ENCODE assay signal across 32 cellular contexts in the genomic region with DNA sequence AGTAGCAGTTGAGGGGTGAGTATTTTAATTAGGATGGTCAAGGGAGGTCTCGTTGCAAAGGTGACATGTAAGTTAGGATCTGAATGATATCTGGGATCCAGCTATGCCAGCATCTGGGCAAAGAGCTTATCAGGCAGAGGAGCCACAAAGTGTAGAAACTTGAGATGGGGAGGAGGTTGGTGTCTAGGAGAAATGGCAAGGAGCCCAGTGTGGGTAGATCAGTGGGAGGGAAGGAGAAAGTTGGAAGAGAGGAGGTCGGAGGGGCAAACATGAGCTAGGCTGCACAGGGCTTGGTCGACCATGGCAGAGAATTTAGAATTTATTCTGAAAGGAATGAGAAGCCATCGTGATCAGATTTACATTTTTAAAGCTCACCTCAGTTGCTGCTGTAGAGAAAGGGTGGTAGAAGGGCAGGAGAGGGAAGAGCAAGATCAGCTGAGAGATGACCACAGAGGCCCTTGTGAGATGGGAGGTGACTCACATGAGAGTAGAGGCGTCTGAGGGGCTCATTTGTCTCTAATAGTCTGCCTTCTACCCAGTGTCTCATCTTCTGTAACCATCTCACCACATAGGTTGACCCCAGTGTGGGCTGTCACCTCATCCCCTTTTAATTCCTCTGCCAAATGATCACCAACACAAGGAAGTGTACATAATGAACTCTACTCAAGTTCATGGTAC.
DNase-seq lines count a peak whose midpoint lies in the region; ATAC-seq, FAIRE-seq and TF ChIP-seq lines count a peak whose summit lies in the region.
"Had no signal": no experiment of that assay in that cellular context is flagged by ENCODE, and none has a peak within 500 bp of the region (broad histone marks: within the 10 kb centered on the region; RNA-seq: fewer than 3 reads in every experiment).

No MANE protein-coding gene starts in this region.

- DNase-seq in NCI-H2171 treated with DMSO at 0.1 percent for 48 hours (lab: John Stamatoyannopoulos, UW) (peak; percentile 32), NCI-H2171 (lab: John Stamatoyannopoulos, UW) (no peak), RCC 7860 (ENCODE audit: low spot score) (peak; percentile 66), iris pigment epithelial cell (ENCODE audit: low read depth) (peak; percentile 39), globus pallidus (ENCODE audit: low spot score) (no peak), stomach (no peak), SJCRH30 (no peak)
- DNase-seq: 8988T; activated CD4-positive, alpha-beta memory T cell treated with anti-CD3 and anti-CD28 coated beads for 36 hours; activated CD8-positive, alpha-beta memory T cell treated with anti-CD3 and anti-CD28 coated beads, Interleukin-2, amount 50 U/mL, for 4 hours; activated naive CD4-positive, alpha-beta T cell treated with anti-CD3 and anti-CD28 coated beads, Interleukin-2, amount 50 U/mL, for 16 hours; amygdala; CD4-positive, alpha-beta memory T cell; effector CD8-positive, alpha-beta T cell; GDM1; H7; Karpas-422; left colon; NCI-H1048; NCI-H1694 treated with DMSO at 0.1 percent for 48 hours; NCI-H526; SIG-M5; sigmoid colon; stimulated activated CD4-positive, alpha-beta T cell treated with anti-CD3 and anti-CD28 coated beads, Interleukin-15, amount 100 ng/mL, for 24 hours; stimulated activated naive B cell treated with anti-CD40 and anti-IgM and Interleukin-4, amounts not matched to agents 10 μg/mL and 1 μg/mL and 100 μg/mL, for 72 hours; T-cell had no signal

- 84 to 91% (median 88%) methylated on average over 5 of the region's 5 CpGs for WGBS in stomach, 5 donors

- intact Hi-C loops in stomach (cut with DNase I; ENCODE audit: low total_unique reads): no loop called here

- FAIRE-seq in RCC 7860 (lab: Jason Lieb, UNC): peak; percentile 65
- FAIRE-seq: colon, GM19239 had no signal

- TF ChIP-seq POLR2A in stomach (IDR thresholded peaks at IDR 0.05): no peak

- H3K27me3 ChIP-seq in stomach (no peaks in the 10 kb centered on the region), SJCRH30 (peaks cover 5% of the 10 kb centered on the region)
- H3K27me3 ChIP-seq: breast epithelium, sigmoid colon had no signal

- H3K4me1 ChIP-seq in stomach (peaks cover 0 to 4% (median 0%) of the 10 kb centered on the region in 4 donors), SJCRH30 (no peaks in the 10 kb centered on the region)
- H3K4me1 ChIP-seq: breast epithelium, prostate gland, sigmoid colon had no signal

- H3K4me3 ChIP-seq in stomach (no peak overlapping the region), SJCRH30 (no peak overlapping the region)
- H3K4me3 ChIP-seq: breast epithelium, prostate gland, sigmoid colon had no signal

- no peak for TF ChIP-seq EP300 in stomach (IDR thresholded peaks at IDR 0.05)

- H3K9me3 ChIP-seq in stomach: peaks cover 0 to 3% (median 0%) of the 10 kb centered on the region in 4 donors
- H3K9me3 ChIP-seq in SJCRH30 (replicated peaks): no peaks in the 10 kb centered on the region
- H3K9me3 ChIP-seq: breast epithelium, prostate gland, sigmoid colon had no signal

- no peak for TF ChIP-seq CTCF in stomach (IDR thresholded peaks at IDR 0.05)

- no peaks in the 10 kb centered on the region for H3K36me3 ChIP-seq in stomach
- H3K36me3 ChIP-seq in SJCRH30: no peaks in the 10 kb centered on the region
- H3K36me3 ChIP-seq: breast epithelium, prostate gland, sigmoid colon had no signal

- H3K27ac ChIP-seq in stomach: no peak overlapping the region
- no peak overlapping the region for H3K27ac ChIP-seq in SJCRH30
- H3K27ac ChIP-seq: breast epithelium, prostate gland, sigmoid colon had no signal

- no peak for ATAC-seq in HG03196 (IDR thresholded peaks at IDR 0.05; ENCODE audit: unreplicated experiment)
- ATAC-seq: left colon; Panc1; stimulated activated naive B cell treated with anti-CD40 and anti-IgM and Interleukin-4, amounts not matched to agents 10 μg/mL and 1 μg/mL and 100 μg/mL, for 72 hours; T-cell had no signal

Comparison
In these comparisons a context has a peak if more than half of its experiments do, and no peak if none do; other contexts are left out.
1. DNase-seq: peak in NCI-H2171 treated with DMSO at 0.1 percent for 48 hours (single experiment), RCC 7860 (single experiment) and iris pigment epithelial cell (single experiment); none in NCI-H2171 (single experiment), globus pallidus (single experiment), stomach (single experiment) and SJCRH30 (0 of 2).